8 cellular contexts compared by ENCODE assay signal in the genomic region with DNA sequence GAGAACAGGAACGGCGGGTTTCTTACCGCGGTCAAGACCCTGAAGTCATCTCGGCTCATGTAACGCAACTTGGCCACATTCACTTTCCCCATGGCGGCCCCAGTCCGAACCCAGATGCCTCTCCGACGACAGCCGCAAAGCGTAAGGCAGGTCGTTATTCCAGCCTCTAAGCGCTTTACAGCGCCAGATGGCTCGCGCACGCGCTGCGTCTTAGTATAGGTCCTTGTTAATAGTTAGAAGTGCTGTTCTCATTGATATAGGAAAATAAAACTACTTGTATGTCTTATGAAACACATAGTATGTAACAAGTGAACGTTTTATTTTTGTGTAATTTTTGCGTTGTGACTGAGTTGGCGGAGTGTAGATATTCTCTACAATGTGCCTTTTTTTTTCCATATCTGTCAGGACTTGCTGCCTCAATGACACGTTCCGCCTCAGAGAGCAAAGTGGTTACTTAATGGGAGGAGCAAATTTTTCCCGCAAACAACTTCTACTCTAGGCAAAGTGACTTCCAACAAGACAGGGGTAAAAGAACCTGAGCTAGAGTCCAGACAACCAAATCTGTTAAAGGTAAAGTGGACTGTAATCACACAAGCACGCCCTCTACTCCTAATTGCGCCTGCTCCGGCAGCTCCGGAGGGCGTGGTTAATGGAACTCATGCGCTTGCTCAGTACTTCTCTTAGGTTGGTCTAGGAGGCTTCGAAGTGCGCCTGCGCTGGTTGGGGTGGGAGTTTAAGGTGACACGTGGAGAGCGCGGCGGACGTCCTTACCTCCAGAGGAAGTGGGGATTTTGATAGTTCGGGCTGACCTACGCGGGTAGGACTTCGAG. TPM values are rescaled to one million over a fixed set of nuclear protein-coding genes. Genes with fewer than 3 reads are reported as not detected.
DNase-seq lines count a peak whose midpoint lies in the region; ATAC-seq and TF ChIP-seq lines count a peak whose summit lies in the region.

TSS of gene RIOK2 (minus strand) at position 148 of the 830 bp plus-strand sequence. CDS start at position 92, 56 bp downstream.

- peak within 1 kb of the TSS; percentile 89 for H3K4me3 Mint-ChIP-seq in activated T-helper 2 cell treated with anti-CD3 and anti-CD28 coated beads, Interferon-gamma antibody, Interleukin-2, Interleukin-4, amounts not matched to agents 10 μg/mL and 5 μg/mL and 100 μg/mL, durations not matched to agents 14 hours and 24 hours and 36 hours (ENCODE audit: low read depth)
- peak within 1 kb of the TSS; percentile 95 for H3K4me3 Mint-ChIP-seq in natural killer cell

- ATAC-seq in RWPE2 (ENCODE audit: low read depth) (peak; percentile 88), natural killer cell (peak; percentile 91 to 97 (median 91))

- H3K36me3 Mint-ChIP-seq in activated T-helper 2 cell treated with anti-CD3 and anti-CD28 coated beads, Interferon-gamma antibody, Interleukin-2, Interleukin-4, amounts not matched to agents 10 μg/mL and 5 μg/mL and 100 μg/mL, durations not matched to agents 14 hours and 24 hours and 36 hours (ENCODE audit: low read depth), result peaks cover 32% of the 10 kb centered on the region
- peaks cover 9% of the 10 kb centered on the region for H3K36me3 Mint-ChIP-seq in natural killer cell

- peak within 1 kb of the TSS; percentile 51 for H3K4me3 ChIP-seq in RWPE2 (ENCODE audit: severe bottlenecking)

- peak within 1 kb of the TSS; percentile 84 for H3K27ac ChIP-seq in RWPE2 (ENCODE audit: poor library complexity, severe bottlenecking)

- no peaks in the 10 kb centered on the region for H3K27me3 ChIP-seq in RWPE2 (ENCODE audit: insufficient read depth, poor library complexity, severe bottlenecking)

- H3K4me1 Mint-ChIP-seq in activated T-helper 2 cell treated with anti-CD3 and anti-CD28 coated beads, Interferon-gamma antibody, Interleukin-2, Interleukin-4, amounts not matched to agents 10 μg/mL and 5 μg/mL and 100 μg/mL, durations not matched to agents 14 hours and 24 hours and 36 hours (ENCODE audit: low read depth), result peaks cover 24% of the 10 kb centered on the region
- H3K4me1 Mint-ChIP-seq in natural killer cell, result peaks cover 33 to 37% of the 10 kb centered on the region in 2 donors

- peaks cover 12% of the 10 kb centered on the region for H3K9me3 Mint-ChIP-seq in activated T-helper 2 cell treated with anti-CD3 and anti-CD28 coated beads, Interferon-gamma antibody, Interleukin-2, Interleukin-4, amounts not matched to agents 10 μg/mL and 5 μg/mL and 100 μg/mL, durations not matched to agents 14 hours and 24 hours and 36 hours
- no peaks in the 10 kb centered on the region for H3K9me3 Mint-ChIP-seq in natural killer cell

- peaks cover 9% of the 10 kb centered on the region for H3K27me3 Mint-ChIP-seq in activated T-helper 2 cell treated with anti-CD3 and anti-CD28 coated beads, Interferon-gamma antibody, Interleukin-2, Interleukin-4, amounts not matched to agents 10 μg/mL and 5 μg/mL and 100 μg/mL, durations not matched to agents 14 hours and 24 hours and 36 hours (ENCODE audit: low read depth)
- H3K27me3 Mint-ChIP-seq in natural killer cell (ENCODE audit: low read depth in 2 of 2), result peaks cover 12 to 14% of the 10 kb centered on the region in 2 donors

- intact Hi-C loops in activated T-helper 2 cell treated with anti-CD3 and anti-CD28 coated beads, Interferon-gamma antibody, Interleukin-2, Interleukin-4, amounts not matched to agents 10 μg/mL and 5 μg/mL and 100 μg/mL, durations not matched to agents 14 hours and 24 hours and 36 hours (cut with micrococcal nuclease), result loop anchor here (1.0 to 10.0 kb wide), 7 partner anchors 248 to 1629 kb away; partner anchors contain the start of genes ARSK, CAST, RGMB and SKIC3
- intact Hi-C loops in natural killer cell (cut with micrococcal nuclease), result loop anchor here (1.0 to 10.0 kb wide), 3 partner anchors 248 to 1589 kb away; partner anchors contain the start of genes GPR150 and RGMB

- H3K4me1 ChIP-seq in RWPE2 (ENCODE audit: insufficient read depth, poor library complexity, severe bottlenecking), result peaks cover 14% of the 10 kb centered on the region

- H3K27ac Mint-ChIP-seq in activated T-helper 2 cell treated with anti-CD3 and anti-CD28 coated beads, Interferon-gamma antibody, Interleukin-2, Interleukin-4, amounts not matched to agents 10 μg/mL and 5 μg/mL and 100 μg/mL, durations not matched to agents 14 hours and 24 hours and 36 hours, result peak within 1 kb of the TSS; percentile 100
- H3K27ac Mint-ChIP-seq in natural killer cell, result peak within 1 kb of the TSS; percentile 98 to 99

- H3K36me3 ChIP-seq in RWPE2 (ENCODE audit: low read depth), result peaks cover 21% of the 10 kb centered on the region

- DNase-seq in EH (ENCODE audit: low read depth) (peak; percentile 95), H4 (ENCODE audit: low spot score) (peak; percentile 98), LoVo (ENCODE audit: low spot score) (peak; percentile 97), RWPE2 (ENCODE audit: low spot score) (peak; percentile 97), fibroblast of peridontal ligament (ENCODE audit: extremely low read depth) (peak; percentile 96), natural killer cell (peak; percentile 81)
- peak; percentile 89 for DNase-seq in activated T-helper 2 cell treated with anti-CD3 and anti-CD28 coated beads, Interferon-gamma antibody, Interleukin-2, Interleukin-4, amounts not matched to agents 10 μg/mL and 5 μg/mL and 100 μg/mL, durations not matched to agents 14 hours and 24 hours and 36 hours (ENCODE audit: low spot score)
- peak; percentile 92 for DNase-seq in stimulated activated naive CD4-positive, alpha-beta T cell treated with Interleukin-2 at 50 U/mL for 16 hours (lab: John Stamatoyannopoulos, UW)

- no peaks in the 10 kb centered on the region for H3K9me3 ChIP-seq in RWPE2 (ENCODE audit: severe bottlenecking)

- no peak for TF ChIP-seq CTCF in RWPE2 (IDR thresholded peaks at IDR 0.05; ENCODE audit: poor library complexity, severe bottlenecking)
- no peak for TF ChIP-seq CTCF in natural killer cell (IDR thresholded peaks at IDR 0.05)

RNA-seq across cellular contexts. Expression of gene RIOK2, which starts in this region (rescaled TPM):
- total RNA-seq in H4 (2014; rRNA removed; shearing (Covaris generic)), result 22.2 and 30.6 TPM in 2 replicates
- total RNA-seq in activated T-helper 2 cell treated with anti-CD3 and anti-CD28 coated beads, Interferon-gamma antibody, Interleukin-2, Interleukin-4, amounts not matched to agents 10 μg/mL and 5 μg/mL and 100 μg/mL, durations not matched to agents 14 hours and 24 hours and 36 hours, result 28.1 and 30.5 TPM in 2 replicates
- total RNA-seq in natural killer cell, result 10 to 100 TPM; 26.3 to 31.0 (median 28.2) TPM

Comparison
In these comparisons a context has a peak if more than half of its experiments do, and no peak if none do; other contexts are left out.
1. Peak in every context shown above with its lines: DNase-seq, ATAC-seq, H3K4me3 ChIP-seq and H3K27ac ChIP-seq.